In genomic region chr4:55446578-55446922, GRCh38 we compare ENCODE assay signal across 16 cellular contexts.
"Had no signal": no experiment of that assay in that cellular context is flagged by ENCODE, and none has a peak within 500 bp of the region (broad histone marks: within the 10 kb centered on the region; RNA-seq: fewer than 3 reads in every experiment).

No MANE protein-coding gene starts in this region.

- ATAC-seq: activated T-helper 17 cell treated with anti-CD3 and anti-CD28 coated beads, Interleukin-2, amount 50 U/mL, for 72 hours; esophagus mucosa; left cardiac atrium; stimulated activated naive B cell treated with anti-CD40 and anti-IgM and Interleukin-4, amounts not matched to agents 10 μg/mL and 1 μg/mL and 100 μg/mL, for 72 hours; T-helper 17 cell had no signal

- DNase-seq: activated CD4-positive, alpha-beta T cell treated with anti-CD3 and anti-CD28 coated beads, Interleukin-2, amount 50 U/mL, for 48 hours; activated naive CD4-positive, alpha-beta T cell treated with anti-CD3 and anti-CD28 coated beads for 36 hours; glutamatergic neuron; left cardiac atrium; retina; stimulated activated CD4-positive, alpha-beta T cell treated with anti-CD3 and anti-CD28 coated beads, Interleukin-2, amount 100 ng/mL, for 48 hours; stimulated activated naive B cell treated with anti-CD40 and anti-IgM and Interleukin-4, amounts not matched to agents 10 μg/mL and 1 μg/mL and 100 μg/mL, for 72 hours; T-helper 17 cell; thyroid gland; WERI-Rb-1 had no signal

- H3K4me3 ChIP-seq: lung, neural progenitor cell, thyroid gland had no signal

- H3K9ac ChIP-seq: neural progenitor cell, parathyroid adenoma had no signal

- H3K4me2 ChIP-seq: neural progenitor cell had no signal

- H3K79me2 ChIP-seq: parathyroid adenoma had no signal

- H3K27ac ChIP-seq: foreskin keratinocyte, neural progenitor cell, parathyroid adenoma, thyroid gland, WERI-Rb-1 had no signal

- H3K27ac Mint-ChIP-seq: activated naive CD4-positive, alpha-beta T cell treated with anti-CD3 and anti-CD28 coated beads for 36 hours; activated T-helper 17 cell treated with anti-CD3 and anti-CD28 coated beads, Interleukin-2, amount 50 U/mL, for 72 hours; neural progenitor cell; stimulated activated naive B cell treated with anti-CD40 and anti-IgM and Interleukin-4, amounts not matched to agents 10 μg/mL and 1 μg/mL and 100 μg/mL, for 72 hours; T-helper 17 cell had no signal

- H2AFZ ChIP-seq: neural progenitor cell, parathyroid adenoma had no signal

- H3K9me3 Mint-ChIP-seq: activated naive CD4-positive, alpha-beta T cell treated with anti-CD3 and anti-CD28 coated beads for 36 hours; activated T-helper 17 cell treated with anti-CD3 and anti-CD28 coated beads, Interleukin-2, amount 50 U/mL, for 72 hours; neural progenitor cell; stimulated activated naive B cell treated with anti-CD40 and anti-IgM and Interleukin-4, amounts not matched to agents 10 μg/mL and 1 μg/mL and 100 μg/mL, for 72 hours had no signal

- H3K4me3 Mint-ChIP-seq: activated naive CD4-positive, alpha-beta T cell treated with anti-CD3 and anti-CD28 coated beads for 36 hours; activated T-helper 17 cell treated with anti-CD3 and anti-CD28 coated beads, Interleukin-2, amount 50 U/mL, for 72 hours; neural progenitor cell; stimulated activated naive B cell treated with anti-CD40 and anti-IgM and Interleukin-4, amounts not matched to agents 10 μg/mL and 1 μg/mL and 100 μg/mL, for 72 hours; T-helper 17 cell had no signal

- H3K27me3 ChIP-seq: foreskin keratinocyte, neural progenitor cell, thyroid gland had no signal

- H3K4me1 ChIP-seq: foreskin keratinocyte, neural progenitor cell, parathyroid adenoma, thyroid gland had no signal

- H3K4me1 Mint-ChIP-seq: neural progenitor cell; stimulated activated naive B cell treated with anti-CD40 and anti-IgM and Interleukin-4, amounts not matched to agents 10 μg/mL and 1 μg/mL and 100 μg/mL, for 72 hours had no signal

- H3K27me3 Mint-ChIP-seq: activated T-helper 17 cell treated with anti-CD3 and anti-CD28 coated beads, Interleukin-2, amount 50 U/mL, for 72 hours; stimulated activated naive B cell treated with anti-CD40 and anti-IgM and Interleukin-4, amounts not matched to agents 10 μg/mL and 1 μg/mL and 100 μg/mL, for 72 hours; T-helper 17 cell had no signal

- H3K9me3 ChIP-seq: thyroid gland had no signal
